In genomic region chr17:76511562-76512365, GRCh38 we compare ENCODE assay signal across 22 cellular contexts. TPM values are rescaled to one million over a fixed set of nuclear protein-coding genes. Genes with fewer than 3 reads are reported as not detected.
DNase-seq lines count a peak whose midpoint lies in the region; ATAC-seq and TF ChIP-seq lines count a peak whose summit lies in the region.
"Had no signal": no experiment of that assay in that cellular context is flagged by ENCODE, and none has a peak within 500 bp of the region (broad histone marks: within the 10 kb centered on the region; RNA-seq: fewer than 3 reads in every experiment).

No MANE protein-coding gene starts in this region.

- ATAC-seq in naive thymus-derived CD8-positive, alpha-beta T cell: no peak
- no peak for ATAC-seq in GM21381 (IDR thresholded peaks at IDR 0.05; ENCODE audit: unreplicated experiment)
- no peak for ATAC-seq in GM18870 (IDR thresholded peaks at IDR 0.05; ENCODE audit: unreplicated experiment)
- ATAC-seq: activated CD8-positive, alpha-beta T cell treated with anti-CD3 and anti-CD28 coated beads for 36 hours; activated T-cell treated with anti-CD3 and anti-CD28 coated beads, Interleukin-2, amount 50 U/mL, for 4 hours had no signal

- peak overlapping the region in 10 of 11 experiments; percentile 14 to 62 (median 40); a peak in 10 of 22 replicates for H3K9ac ChIP-seq in BLaER1 treated with 17β-estradiol and CSF1 and Interleukin-3, amounts not matched to agents 10 nM and 100 nM
- no peak overlapping the region for H3K9ac ChIP-seq in MM.1S (ENCODE audit: low read length)
- H3K9ac ChIP-seq: parathyroid adenoma had no signal

- H3K4me1 ChIP-seq in BLaER1 treated with 17β-estradiol and CSF1 and Interleukin-3, amounts not matched to agents 10 nM and 100 nM: peaks cover 52 to 78% (median 63%) of the 10 kb centered on the region in 10 experiments
- H3K4me1 ChIP-seq in MM.1S (ENCODE audit: low read length): peaks cover 8% of the 10 kb centered on the region
- H3K4me1 ChIP-seq: parathyroid adenoma had no signal

- peaks cover 2% of the 10 kb centered on the region for H3K27me3 Mint-ChIP-seq in activated T-helper 1 cell treated with anti-CD3 and anti-CD28 coated beads, Interleukin-12 subunit alpha, Interleukin-12 subunit beta, Interleukin-2, Interleukin-4 antibody, amounts not matched to agents 30 ng/mL and 10 ng/mL and 1 ng/mL, durations not matched to agents 14 hours and 24 hours and 36 hours (ENCODE audit: insufficient read depth)
- H3K27me3 Mint-ChIP-seq in naive thymus-derived CD8-positive, alpha-beta T cell: no peaks in the 10 kb centered on the region
- H3K27me3 Mint-ChIP-seq: activated CD8-positive, alpha-beta T cell treated with anti-CD3 and anti-CD28 coated beads for 36 hours had no signal

- no peak for TF ChIP-seq CTCF in MM.1S (IDR thresholded peaks at IDR 0.05; ENCODE audit: low read length)

- H3K9me2 ChIP-seq in MM.1S (replicated peaks; ENCODE audit: insufficient read depth, low read length): no peaks in the 10 kb centered on the region

- no peaks in the 10 kb centered on the region for H3K79me2 ChIP-seq in MM.1S (ENCODE audit: low read length)
- H3K79me2 ChIP-seq: parathyroid adenoma had no signal

- H3K27ac ChIP-seq in BLaER1 treated with 17β-estradiol and CSF1 and Interleukin-3, amounts not matched to agents 10 nM and 100 nM: peak overlapping the region; percentile 14 to 91 (median 87); a peak in 18 of 22 replicates
- no peak overlapping the region for H3K27ac ChIP-seq in MM.1S (ENCODE audit: low read length)
- H3K27ac ChIP-seq: left ventricle myocardium inferior, parathyroid adenoma had no signal

- peak overlapping the region; percentile 31 for H3K27ac Mint-ChIP-seq in activated T-helper 1 cell treated with anti-CD3 and anti-CD28 coated beads, Interleukin-12 subunit alpha, Interleukin-12 subunit beta, Interleukin-2, Interleukin-4 antibody, amounts not matched to agents 30 ng/mL and 10 ng/mL and 1 ng/mL, durations not matched to agents 14 hours and 24 hours and 36 hours
- peak overlapping the region; percentile 74 to 100 (median 98) for H3K27ac Mint-ChIP-seq in naive thymus-derived CD8-positive, alpha-beta T cell
- H3K27ac Mint-ChIP-seq: activated CD8-positive, alpha-beta T cell treated with anti-CD3 and anti-CD28 coated beads for 36 hours; HFFc6 had no signal

- H3K36me3 ChIP-seq in BLaER1 treated with 17β-estradiol and CSF1 and Interleukin-3, amounts not matched to agents 10 nM and 100 nM: no peaks in the 10 kb centered on the region
- no peaks in the 10 kb centered on the region for H3K36me3 ChIP-seq in MM.1S (replicated peaks; ENCODE audit: insufficient read depth, low read length)
- H3K36me3 ChIP-seq: left ventricle myocardium inferior had no signal

- POLR2A ChIA-PET in naive thymus-derived CD8-positive, alpha-beta T cell (lab: Charles Lee): interaction anchor here (0.8 to 1.5 kb wide), 8 partner anchors 10 to 160 kb away, joined by 3 to 6 read pairs (median 3); partner anchors contain the start of genes AANAT and RHBDF2

- H4K20me1 ChIP-seq in BLaER1 treated with 17β-estradiol and CSF1 and Interleukin-3, amounts not matched to agents 10 nM and 100 nM: no peaks in the 10 kb centered on the region
- H4K20me1 ChIP-seq in MM.1S (ENCODE audit: insufficient read depth, low read length): no peaks in the 10 kb centered on the region

- DNase-seq in MM.1S: peak; percentile 50
- DNase-seq in activated T-helper 1 cell treated with anti-CD3 and anti-CD28 coated beads, Interleukin-12 subunit alpha, Interleukin-12 subunit beta, Interleukin-2, Interleukin-4 antibody, amounts not matched to agents 30 ng/mL and 10 ng/mL and 1 ng/mL, durations not matched to agents 14 hours and 24 hours and 36 hours (ENCODE audit: low spot score): no peak
- no peak for DNase-seq in naive thymus-derived CD8-positive, alpha-beta T cell
- no peak for DNase-seq in NCI-H1694 treated with DMSO at 0.1 percent for 48 hours (lab: John Stamatoyannopoulos, UW)
- DNase-seq: activated CD8-positive, alpha-beta T cell treated with anti-CD3 and anti-CD28 coated beads for 36 hours; activated T-cell treated with anti-CD3 and anti-CD28 coated beads, Interleukin-2, amount 50 U/mL, for 4 hours; DMS 273 treated with DMSO at 0.1 percent for 48 hours; erythroblast; GF-D8; HFFc6; left ventricle myocardium inferior; NCI-H187; NCI-H226; RPMI8226; stimulated activated CD4-positive, alpha-beta T cell treated with anti-CD3 and anti-CD28 coated beads, Interleukin-1b, Interleukin-23, amount 100 ng/mL, for 48 hours; SW 1271 had no signal

- no peaks in the 10 kb centered on the region for H3K9me3 ChIP-seq in BLaER1 treated with 17β-estradiol and CSF1 and Interleukin-3, amounts not matched to agents 10 nM and 100 nM (replicated peaks in 1 of 11)
- no peaks in the 10 kb centered on the region for H3K9me3 ChIP-seq in MM.1S (replicated peaks; ENCODE audit: insufficient read depth, low read length)
- H3K9me3 ChIP-seq: left ventricle myocardium inferior had no signal

- intact Hi-C loops in activated T-helper 1 cell treated with anti-CD3 and anti-CD28 coated beads, Interleukin-12 subunit alpha, Interleukin-12 subunit beta, Interleukin-2, Interleukin-4 antibody, amounts not matched to agents 30 ng/mL and 10 ng/mL and 1 ng/mL, durations not matched to agents 14 hours and 24 hours and 36 hours (cut with micrococcal nuclease): no loop called here

- H3K27me3 ChIP-seq in BLaER1 treated with 17β-estradiol and CSF1 and Interleukin-3, amounts not matched to agents 10 nM and 100 nM: no peaks in the 10 kb centered on the region
- H3K27me3 ChIP-seq in MM.1S (replicated peaks; ENCODE audit: insufficient read depth, low read length): no peaks in the 10 kb centered on the region

- H3K9me3 Mint-ChIP-seq in activated T-helper 1 cell treated with anti-CD3 and anti-CD28 coated beads, Interleukin-12 subunit alpha, Interleukin-12 subunit beta, Interleukin-2, Interleukin-4 antibody, amounts not matched to agents 30 ng/mL and 10 ng/mL and 1 ng/mL, durations not matched to agents 14 hours and 24 hours and 36 hours: no peaks in the 10 kb centered on the region
- H3K9me3 Mint-ChIP-seq in naive thymus-derived CD8-positive, alpha-beta T cell: no peaks in the 10 kb centered on the region
- H3K9me3 Mint-ChIP-seq: activated CD8-positive, alpha-beta T cell treated with anti-CD3 and anti-CD28 coated beads for 36 hours; activated T-cell treated with anti-CD3 and anti-CD28 coated beads, Interleukin-2, amount 50 U/mL, for 4 hours; HFFc6 had no signal

- H3F3A ChIP-seq in MM.1S (ENCODE audit: insufficient read depth, low read length): no peaks in the 10 kb centered on the region; the same call in 1 of the 2 replicates

- no peak overlapping the region for H3K4me3 ChIP-seq in BLaER1 treated with 17β-estradiol and CSF1 and Interleukin-3, amounts not matched to agents 10 nM and 100 nM
- no peak overlapping the region for H3K4me3 ChIP-seq in MM.1S (ENCODE audit: low read length)
- H3K4me3 ChIP-seq: left ventricle myocardium inferior had no signal

- H3K4me1 Mint-ChIP-seq in activated T-helper 1 cell treated with anti-CD3 and anti-CD28 coated beads, Interleukin-12 subunit alpha, Interleukin-12 subunit beta, Interleukin-2, Interleukin-4 antibody, amounts not matched to agents 30 ng/mL and 10 ng/mL and 1 ng/mL, durations not matched to agents 14 hours and 24 hours and 36 hours (ENCODE audit: low read depth): peaks cover 53% of the 10 kb centered on the region
- peaks cover 18 to 56% (median 49%) of the 10 kb centered on the region in 4 donors for H3K4me1 Mint-ChIP-seq in naive thymus-derived CD8-positive, alpha-beta T cell

- H3K4me2 ChIP-seq in BLaER1 treated with 17β-estradiol and CSF1 and Interleukin-3, amounts not matched to agents 10 nM and 100 nM: peak overlapping the region; percentile 59 to 88 (median 80); a peak in 21 of 22 replicates
- H3K4me2 ChIP-seq in MM.1S (ENCODE audit: low read depth, low read length): no peak overlapping the region

- no peak overlapping the region for H2AFZ ChIP-seq in MM.1S (ENCODE audit: low read length)

- H3K4me3 Mint-ChIP-seq in activated T-helper 1 cell treated with anti-CD3 and anti-CD28 coated beads, Interleukin-12 subunit alpha, Interleukin-12 subunit beta, Interleukin-2, Interleukin-4 antibody, amounts not matched to agents 30 ng/mL and 10 ng/mL and 1 ng/mL, durations not matched to agents 14 hours and 24 hours and 36 hours: no peak overlapping the region
- peak overlapping the region in 1 of 10 donors; percentile 19 for H3K4me3 Mint-ChIP-seq in naive thymus-derived CD8-positive, alpha-beta T cell
- H3K4me3 Mint-ChIP-seq: activated CD8-positive, alpha-beta T cell treated with anti-CD3 and anti-CD28 coated beads for 36 hours; activated T-cell treated with anti-CD3 and anti-CD28 coated beads, Interleukin-2, amount 50 U/mL, for 4 hours; HFFc6 had no signal

- peaks cover 3% of the 10 kb centered on the region for H3K36me3 Mint-ChIP-seq in activated T-helper 1 cell treated with anti-CD3 and anti-CD28 coated beads, Interleukin-12 subunit alpha, Interleukin-12 subunit beta, Interleukin-2, Interleukin-4 antibody, amounts not matched to agents 30 ng/mL and 10 ng/mL and 1 ng/mL, durations not matched to agents 14 hours and 24 hours and 36 hours (ENCODE audit: low read depth)
- H3K36me3 Mint-ChIP-seq in naive thymus-derived CD8-positive, alpha-beta T cell: no peaks in the 10 kb centered on the region

RNA-seq across cellular contexts. Expression of gene RHBDF2, which starts 10.5 kb away (rescaled TPM):
- 53.2 and 53.7 TPM in 2 replicates for total RNA-seq in activated T-helper 1 cell treated with anti-CD3 and anti-CD28 coated beads, Interleukin-12 subunit alpha, Interleukin-12 subunit beta, Interleukin-2, Interleukin-4 antibody, amounts not matched to agents 30 ng/mL and 10 ng/mL and 1 ng/mL, durations not matched to agents 14 hours and 24 hours and 36 hours
- total RNA-seq in naive thymus-derived CD8-positive, alpha-beta T cell: 10 to 100 TPM; 59.4 to 62.4 TPM
- polyA plus RNA-seq in naive thymus-derived CD8-positive, alpha-beta T cell: 10 to 100 TPM in 1 of 3 donors, 1 to 10 TPM in 2; 4.8 to 10.2 (median 6.2) TPM

RNA-seq across cellular contexts. Expression of gene CYGB, which starts 25.7 kb away (rescaled TPM):
- not detected in 2 replicates for total RNA-seq in activated T-helper 1 cell treated with anti-CD3 and anti-CD28 coated beads, Interleukin-12 subunit alpha, Interleukin-12 subunit beta, Interleukin-2, Interleukin-4 antibody, amounts not matched to agents 30 ng/mL and 10 ng/mL and 1 ng/mL, durations not matched to agents 14 hours and 24 hours and 36 hours
- total RNA-seq in naive thymus-derived CD8-positive, alpha-beta T cell: 1 to 10 TPM in 1 of 2 experiments, under 1 TPM in 1; 0.52 to 2.1 TPM
- 1 to 10 TPM in 1 of 3 donors, under 1 TPM in 2; 0.40 to 1.0 (median 0.53) TPM for polyA plus RNA-seq in naive thymus-derived CD8-positive, alpha-beta T cell
- total RNA-seq: activated T-cell treated with anti-CD3 and anti-CD28 coated beads, Interleukin-2, amount 50 U/mL, for 4 hours had no signal

RNA-seq across cellular contexts. Expression of gene PRCD, which starts 28.1 kb away (rescaled TPM):
- not detected in 2 replicates for total RNA-seq in activated T-helper 1 cell treated with anti-CD3 and anti-CD28 coated beads, Interleukin-12 subunit alpha, Interleukin-12 subunit beta, Interleukin-2, Interleukin-4 antibody, amounts not matched to agents 30 ng/mL and 10 ng/mL and 1 ng/mL, durations not matched to agents 14 hours and 24 hours and 36 hours
- total RNA-seq in naive thymus-derived CD8-positive, alpha-beta T cell: 1 to 10 TPM; 4.0 to 5.3 TPM
- polyA plus RNA-seq in naive thymus-derived CD8-positive, alpha-beta T cell: 10 to 100 TPM in 1 of 3 donors, 1 to 10 TPM in 2; 5.0 to 11.4 (median 7.1) TPM
- total RNA-seq: activated CD8-positive, alpha-beta T cell treated with anti-CD3 and anti-CD28 coated beads for 36 hours; activated T-cell treated with anti-CD3 and anti-CD28 coated beads, Interleukin-2, amount 50 U/mL, for 4 hours; HFFc6 had no signal

RNA-seq across cellular contexts. Expression of gene AANAT, which starts 44.4 kb away (rescaled TPM):
- total RNA-seq in activated T-helper 1 cell treated with anti-CD3 and anti-CD28 coated beads, Interleukin-12 subunit alpha, Interleukin-12 subunit beta, Interleukin-2, Interleukin-4 antibody, amounts not matched to agents 30 ng/mL and 10 ng/mL and 1 ng/mL, durations not matched to agents 14 hours and 24 hours and 36 hours: not detected in 2 replicates
- total RNA-seq in naive thymus-derived CD8-positive, alpha-beta T cell: not detected
- polyA plus RNA-seq in naive thymus-derived CD8-positive, alpha-beta T cell: not detected
- total RNA-seq: activated T-cell treated with anti-CD3 and anti-CD28 coated beads, Interleukin-2, amount 50 U/mL, for 4 hours; dermis microvascular lymphatic vessel endothelial cell; left ventricle myocardium inferior; urinary bladder had no signal
- polyA plus RNA-seq: urinary bladder had no signal

RNA-seq across cellular contexts. Expression of gene UBE2O, which starts 58.8 kb away (rescaled TPM):
- 44.9 and 45.1 TPM in 2 replicates for total RNA-seq in activated T-helper 1 cell treated with anti-CD3 and anti-CD28 coated beads, Interleukin-12 subunit alpha, Interleukin-12 subunit beta, Interleukin-2, Interleukin-4 antibody, amounts not matched to agents 30 ng/mL and 10 ng/mL and 1 ng/mL, durations not matched to agents 14 hours and 24 hours and 36 hours
- total RNA-seq in naive thymus-derived CD8-positive, alpha-beta T cell: 10 to 100 TPM; 49.7 to 50.4 TPM
- 10 to 100 TPM in 2 of 3 donors, 1 to 10 TPM in 1; 8.8 to 14.4 (median 10.6) TPM for polyA plus RNA-seq in naive thymus-derived CD8-positive, alpha-beta T cell
